11 cellular contexts compared by ENCODE assay signal in genomic region chr12:68958337-68958736, GRCh38. TPM values are rescaled to one million over a fixed set of nuclear protein-coding genes. Genes with fewer than 3 reads are reported as not detected.
DNase-seq lines count a peak whose midpoint lies in the region; ATAC-seq and TF ChIP-seq lines count a peak whose summit lies in the region.
"Had no signal": no experiment of that assay in that cellular context is flagged by ENCODE, and none has a peak within 500 bp of the region (broad histone marks: within the 10 kb centered on the region; RNA-seq: fewer than 3 reads in every experiment).

No MANE protein-coding gene starts in this region.

- H3K36me3 Mint-ChIP-seq in activated naive CD4-positive, alpha-beta T cell treated with anti-CD3 and anti-CD28 coated beads, Interleukin-2, amount 10 ng/mL, durations not matched to agents 7 days and 5 days: peaks cover 1% of the 10 kb centered on the region

- H3K27ac Mint-ChIP-seq in activated naive CD4-positive, alpha-beta T cell treated with anti-CD3 and anti-CD28 coated beads, Interleukin-2, amount 10 ng/mL, durations not matched to agents 7 days and 5 days: peak overlapping the region; percentile 72

- H3K4me1 Mint-ChIP-seq in activated naive CD4-positive, alpha-beta T cell treated with anti-CD3 and anti-CD28 coated beads, Interleukin-2, amount 10 ng/mL, durations not matched to agents 7 days and 5 days: peaks cover 23% of the 10 kb centered on the region

- H3K9me3 Mint-ChIP-seq in activated naive CD4-positive, alpha-beta T cell treated with anti-CD3 and anti-CD28 coated beads, Interleukin-2, amount 10 ng/mL, durations not matched to agents 7 days and 5 days: peaks cover 11% of the 10 kb centered on the region

- H3K27me3 Mint-ChIP-seq in activated naive CD4-positive, alpha-beta T cell treated with anti-CD3 and anti-CD28 coated beads, Interleukin-2, amount 10 ng/mL, durations not matched to agents 7 days and 5 days: no peaks in the 10 kb centered on the region

- POLR2A ChIA-PET in GM10248 (lab: Yijun Ruan, JAX): no interaction called here

- DNase-seq in GM10248 (ENCODE audit: extremely low spot score) (peak; percentile 65), mesenteric fat pad (ENCODE audit: low spot score) (no peak), foreskin fibroblast (no peak), AG08395 (ENCODE audit: low spot score) (no peak), NCI-H1694 (lab: John Stamatoyannopoulos, UW) (no peak)
- DNase-seq in activated naive CD4-positive, alpha-beta T cell treated with anti-CD3 and anti-CD28 coated beads, Interleukin-2, amount 10 ng/mL, durations not matched to agents 7 days and 5 days: peak; percentile 37
- DNase-seq: DMS53, tibial artery had no signal

- TF ChIP-seq CTCF in GM10248 (IDR thresholded peaks at IDR 0.05; ENCODE audit: control extremely low read depth, extremely low read depth, low read depth, missing control alignments) (no peak), foreskin fibroblast (IDR thresholded peaks at IDR 0.05; ENCODE audit: low read depth, low read length) (no peak)

- H3K4me3 Mint-ChIP-seq in activated naive CD4-positive, alpha-beta T cell treated with anti-CD3 and anti-CD28 coated beads, Interleukin-2, amount 10 ng/mL, durations not matched to agents 7 days and 5 days: no peak overlapping the region

- no peak overlapping the region for H3K4me3 ChIP-seq in foreskin fibroblast (ENCODE audit: low read depth in 1 of 2, low read length in 2 of 2)
- H3K4me3 ChIP-seq: K562, tibial artery had no signal

- CTCF ChIA-PET in GM10248 (lab: Yijun Ruan, JAX): interaction anchor here (1.0 kb wide), 1 partner anchor 10 kb away, joined by 3 read pairs; no protein-coding TSS in a partner anchor
- CTCF ChIA-PET in activated naive CD4-positive, alpha-beta T cell treated with anti-CD3 and anti-CD28 coated beads, Interleukin-2, amount 10 ng/mL, durations not matched to agents 7 days and 5 days (lab: Charles Lee): interaction anchor here (1.5 kb wide), 1 partner anchor 94 kb away, joined by 3 read pairs; no protein-coding TSS in a partner anchor

- ATAC-seq in GM19372 (IDR thresholded peaks at IDR 0.05; ENCODE audit: low read depth, unreplicated experiment) (peak; percentile 96), HG03103 (IDR thresholded peaks at IDR 0.05; ENCODE audit: low read depth, unreplicated experiment) (peak; percentile 96)
- ATAC-seq: K562 had no signal

RNA-seq across cellular contexts. Expression of gene CPM, which starts 25.4 kb away (rescaled TPM):
- 201 TPM for total RNA-seq in mesenteric fat pad

Comparison
In these comparisons a context has a peak if more than half of its experiments do, and no peak if none do; other contexts are left out.
1. DNase-seq: peak in GM10248 (single experiment) and activated naive CD4-positive, alpha-beta T cell treated with anti-CD3 and anti-CD28 coated beads, Interleukin-2, amount 10 ng/mL, durations not matched to agents 7 days and 5 days (single experiment); none in mesenteric fat pad (single experiment), foreskin fibroblast (0 of 2), AG08395 (single experiment) and NCI-H1694 (single experiment).